8 cellular contexts compared by ENCODE assay signal in genomic region chr16:16025214-16025968, GRCh38.
A peak's percentile ranks its signal among the peaks of the same experiment; 100 is the strongest.
DNase-seq lines count a peak whose midpoint lies in the region; ATAC-seq and TF ChIP-seq lines count a peak whose summit lies in the region.

No MANE protein-coding gene starts in this region.

- H4K20me1 ChIP-seq in smooth muscle cell (ENCODE audit: low read depth) = no peaks in the 10 kb centered on the region

- peak overlapping the region; percentile 96 for H3K27ac ChIP-seq in ACC112 (ENCODE audit: low read depth, low read length)
- peak overlapping the region; percentile 19 for H3K27ac ChIP-seq in smooth muscle cell (ENCODE audit: low read depth)

- peaks cover 85% of the 10 kb centered on the region for H3K4me1 ChIP-seq in ACC112 (ENCODE audit: control insufficient read depth, insufficient read depth, low read length, unreplicated experiment)
- no peaks in the 10 kb centered on the region for H3K4me1 ChIP-seq in smooth muscle cell (ENCODE audit: low read depth)

- no peaks in the 10 kb centered on the region for H3K9me3 Mint-ChIP-seq in activated B cell treated with CpG ODN at 0.5 μM for 24 hours
- H3K9me3 Mint-ChIP-seq in central memory CD8-positive, alpha-beta T cell = no peaks in the 10 kb centered on the region

- H3K36me3 ChIP-seq in ACC112 (ENCODE audit: insufficient read depth, low read length) (peaks cover 10% of the 10 kb centered on the region; the same call in 1 of the 2 replicates), smooth muscle cell (ENCODE audit: low read depth) (no peaks in the 10 kb centered on the region)

- H3K79me2 ChIP-seq in ACC112 (ENCODE audit: control insufficient read depth, insufficient read depth, low read length, unreplicated experiment) (peaks cover 39% of the 10 kb centered on the region), smooth muscle cell (ENCODE audit: low read depth) (no peaks in the 10 kb centered on the region)

- intact Hi-C loops in activated B cell treated with CpG ODN at 0.5 μM for 24 hours (cut with micrococcal nuclease) = loop anchor here (1.0 to 5.0 kb wide), 2 partner anchors 19 to 138 kb away; partner anchors contain the start of gene CEP20

- ATAC-seq in GM21619 (IDR thresholded peaks at IDR 0.05; ENCODE audit: unreplicated experiment) (peak; percentile 52), activated B cell treated with CpG ODN at 0.5 μM for 24 hours (ENCODE audit: low read depth) (peak; percentile 67)
- ATAC-seq in central memory CD8-positive, alpha-beta T cell (replicated peaks; ENCODE audit: extremely low read depth, poor library complexity, severe bottlenecking) = peak; percentile 84

- CTCF ChIA-PET in activated B cell treated with CpG ODN at 0.5 μM for 24 hours (lab: Charles Lee) = interaction anchor here (1.5 kb wide), 1 partner anchor 137 kb away, joined by 3 read pairs; the partner anchor contains the start of gene CEP20

- H3K27ac Mint-ChIP-seq in activated B cell treated with CpG ODN at 0.5 μM for 24 hours = peak overlapping the region; percentile 63
- peak overlapping the region; percentile 85 for H3K27ac Mint-ChIP-seq in central memory CD8-positive, alpha-beta T cell (ENCODE audit: low read depth)

- no peak overlapping the region for H3K4me3 ChIP-seq in ACC112 (ENCODE audit: low read depth, low read length)
- no peak overlapping the region for H3K4me3 ChIP-seq in smooth muscle cell

- H3K27me3 Mint-ChIP-seq in activated B cell treated with CpG ODN at 0.5 μM for 24 hours = no peaks in the 10 kb centered on the region
- H3K27me3 Mint-ChIP-seq in central memory CD8-positive, alpha-beta T cell = no peaks in the 10 kb centered on the region

- no peaks in the 10 kb centered on the region for H3K27me3 ChIP-seq in ACC112 (ENCODE audit: insufficient read depth, low read length)
- H3K27me3 ChIP-seq in smooth muscle cell (ENCODE audit: low read depth) = no peaks in the 10 kb centered on the region

- TF ChIP-seq CTCF in activated B cell treated with CpG ODN at 0.5 μM for 24 hours (IDR thresholded peaks at IDR 0.05) = no peak
- no peak for TF ChIP-seq CTCF in smooth muscle cell (IDR thresholded peaks at IDR 0.05; ENCODE audit: borderline replicate concordance, insufficient read depth, poor library complexity, severe bottlenecking)

- DNase-seq in activated B cell treated with CpG ODN at 0.5 μM for 24 hours (no peak), smooth muscle cell (lab: John Stamatoyannopoulos, UW; ENCODE audit: unreplicated experiment) (no peak), 8988T (no peak), HK-2 (ENCODE audit: unreplicated experiment) (no peak), NCI-H345 treated with DMSO at 0.1 percent for 48 hours (lab: John Stamatoyannopoulos, UW; ENCODE audit: unreplicated experiment) (no peak)
- DNase-seq in central memory CD8-positive, alpha-beta T cell (ENCODE audit: low spot score in 2 of 2) = peak; percentile 22 to 38

- H3K4me3 Mint-ChIP-seq in activated B cell treated with CpG ODN at 0.5 μM for 24 hours = no peak overlapping the region
- peak overlapping the region; percentile 46 for H3K4me3 Mint-ChIP-seq in central memory CD8-positive, alpha-beta T cell

- H3F3A ChIP-seq in smooth muscle cell (ENCODE audit: low read depth) = no peaks in the 10 kb centered on the region

- WGBS in smooth muscle cell (ENCODE audit: low lambda C conversion rate) = 82% methylated on average over 11 of the region's 11 CpGs

- peaks cover 52% of the 10 kb centered on the region for H3K4me1 Mint-ChIP-seq in activated B cell treated with CpG ODN at 0.5 μM for 24 hours
- H3K4me1 Mint-ChIP-seq in central memory CD8-positive, alpha-beta T cell = peaks cover 24% of the 10 kb centered on the region

- H2AFZ ChIP-seq in ACC112 (ENCODE audit: low read length, unreplicated experiment) = no peak overlapping the region
- H2AFZ ChIP-seq in smooth muscle cell (ENCODE audit: low read depth) = no peak overlapping the region

- POLR2A ChIA-PET in activated B cell treated with CpG ODN at 0.5 μM for 24 hours (lab: Charles Lee) = interaction anchor here (0.6 to 1.3 kb wide), 4 partner anchors 18 to 137 kb away, joined by 3 to 6 read pairs (median 6); partner anchors contain the start of gene CEP20

- H3K9ac ChIP-seq in smooth muscle cell (ENCODE audit: low read depth) = no peak overlapping the region

- no peak overlapping the region for H3K4me2 ChIP-seq in smooth muscle cell

- no peaks in the 10 kb centered on the region for H3K9me3 ChIP-seq in smooth muscle cell (replicated peaks; ENCODE audit: low read depth)

- peaks cover 46% of the 10 kb centered on the region for H3K36me3 Mint-ChIP-seq in activated B cell treated with CpG ODN at 0.5 μM for 24 hours (ENCODE audit: low read depth)
- H3K36me3 Mint-ChIP-seq in central memory CD8-positive, alpha-beta T cell (ENCODE audit: insufficient read depth) = peaks cover 9% of the 10 kb centered on the region

Comparison
In these comparisons a context has a peak if more than half of its experiments do, and no peak if none do; other contexts are left out.
1. DNase-seq: peak in central memory CD8-positive, alpha-beta T cell (2 of 2); none in activated B cell treated with CpG ODN at 0.5 μM for 24 hours (single experiment), smooth muscle cell (single experiment), 8988T (single experiment), HK-2 (single experiment) and NCI-H345 treated with DMSO at 0.1 percent for 48 hours (single experiment).
2. Peak in every context shown above with its lines, with median percentiles within 50 percentile points of each other: ATAC-seq.